In the genomic region with DNA sequence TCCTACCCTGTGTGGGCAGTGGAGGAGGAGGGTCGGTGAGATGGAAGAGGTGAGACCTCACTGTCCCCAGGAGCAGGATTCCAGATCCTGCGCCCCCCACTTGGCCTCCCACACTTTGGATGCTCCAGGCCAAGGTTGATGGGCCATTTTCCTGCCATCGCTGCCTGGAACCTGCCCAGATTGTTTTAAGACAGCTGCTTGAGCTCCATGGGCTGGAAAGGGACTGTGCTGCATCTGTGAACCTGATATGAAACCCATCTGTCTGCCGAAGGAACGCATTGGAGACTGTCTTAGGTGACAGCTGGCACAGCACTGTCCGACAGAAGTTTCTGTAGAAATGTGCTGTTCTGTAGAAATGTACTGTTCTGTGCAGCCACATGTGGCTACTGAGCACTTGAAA, we compare ENCODE assay signal across 26 cellular contexts.
"Had no signal": no experiment of that assay in that cellular context is flagged by ENCODE, and none has a peak within 500 bp of the region (broad histone marks: within the 10 kb centered on the region; RNA-seq: fewer than 3 reads in every experiment).

No MANE protein-coding gene starts in this region.

- H3K36me3 Mint-ChIP-seq: activated CD8-positive, alpha-beta memory T cell treated with anti-CD3 and anti-CD28 coated beads, Interleukin-2, amount 10 ng/mL, durations not matched to agents 7 days and 5 days; activated naive CD4-positive, alpha-beta T cell treated with anti-CD3 and anti-CD28 coated beads, Interleukin-2, amount 10 ng/mL, durations not matched to agents 7 days and 5 days; naive B cell; stimulated activated memory B cell treated with anti-CD40 and anti-IgM and Interleukin-4, amounts not matched to agents 10 μg/mL and 1 μg/mL and 100 μg/mL, for 72 hours; type B pancreatic cell had no signal

- H3K4me1 Mint-ChIP-seq: activated CD4-positive, alpha-beta T cell treated with anti-CD3 and anti-CD28 coated beads, Interleukin-2, amount 10 ng/mL, durations not matched to agents 7 days and 5 days; activated CD8-positive, alpha-beta memory T cell treated with anti-CD3 and anti-CD28 coated beads, Interleukin-2, amount 10 ng/mL, durations not matched to agents 7 days and 5 days; activated naive CD4-positive, alpha-beta T cell treated with anti-CD3 and anti-CD28 coated beads, Interleukin-2, amount 10 ng/mL, durations not matched to agents 7 days and 5 days; naive B cell; stimulated activated memory B cell treated with anti-CD40 and anti-IgM and Interleukin-4, amounts not matched to agents 10 μg/mL and 1 μg/mL and 100 μg/mL, for 72 hours had no signal

- DNase-seq: activated CD4-positive, alpha-beta T cell treated with anti-CD3 and anti-CD28 coated beads, Interleukin-2, amount 10 ng/mL, durations not matched to agents 7 days and 5 days; activated CD4-positive, CD25-positive, alpha-beta regulatory T cell treated with anti-CD3 and anti-CD28 coated beads, Interleukin-2, amount 50 U/mL, for 72 hours; activated CD8-positive, alpha-beta memory T cell treated with anti-CD3 and anti-CD28 coated beads, Interleukin-2, amount 10 ng/mL, durations not matched to agents 7 days and 5 days; activated CD8-positive, alpha-beta T cell treated with anti-CD3 and anti-CD28 coated beads for 36 hours; activated effector memory CD4-positive, alpha-beta T cell treated with anti-CD3 and anti-CD28 coated beads, Interleukin-2, amount 50 U/mL, for 16 hours; activated naive CD4-positive, alpha-beta T cell treated with anti-CD3 and anti-CD28 coated beads, Interleukin-2, amount 10 ng/mL, durations not matched to agents 7 days and 5 days; activated T-cell treated with anti-CD3 and anti-CD28 coated beads for 4 hours; amygdala; colonic mucosa; effector memory CD8-positive, alpha-beta T cell; esophagus squamous epithelium; gastrocnemius medialis; head of caudate nucleus; hypothalamus; mesenchymal stem cell; mucosa of descending colon; naive B cell; occipital lobe; stimulated activated CD4-positive, alpha-beta T cell treated with anti-CD3 and anti-CD28 coated beads, Interleukin-15, amount 100 ng/mL, for 24 hours; WERI-Rb-1 had no signal

- H3K27ac ChIP-seq: colonic mucosa, esophagus squamous epithelium, gastrocnemius medialis, thoracic aorta, vagina, WERI-Rb-1 had no signal

- H3K9me3 Mint-ChIP-seq: activated CD4-positive, alpha-beta T cell treated with anti-CD3 and anti-CD28 coated beads, Interleukin-2, amount 10 ng/mL, durations not matched to agents 7 days and 5 days; activated CD8-positive, alpha-beta T cell treated with anti-CD3 and anti-CD28 coated beads for 36 hours; activated naive CD4-positive, alpha-beta T cell treated with anti-CD3 and anti-CD28 coated beads, Interleukin-2, amount 10 ng/mL, durations not matched to agents 7 days and 5 days; type B pancreatic cell had no signal

- H3K27ac Mint-ChIP-seq: activated CD4-positive, alpha-beta T cell treated with anti-CD3 and anti-CD28 coated beads, Interleukin-2, amount 10 ng/mL, durations not matched to agents 7 days and 5 days; activated CD8-positive, alpha-beta memory T cell treated with anti-CD3 and anti-CD28 coated beads, Interleukin-2, amount 10 ng/mL, durations not matched to agents 7 days and 5 days; activated CD8-positive, alpha-beta T cell treated with anti-CD3 and anti-CD28 coated beads for 36 hours; activated naive CD4-positive, alpha-beta T cell treated with anti-CD3 and anti-CD28 coated beads, Interleukin-2, amount 10 ng/mL, durations not matched to agents 7 days and 5 days; effector memory CD8-positive, alpha-beta T cell; naive B cell; stimulated activated memory B cell treated with anti-CD40 and anti-IgM and Interleukin-4, amounts not matched to agents 10 μg/mL and 1 μg/mL and 100 μg/mL, for 72 hours; type B pancreatic cell had no signal

- H3K27me3 Mint-ChIP-seq: activated CD4-positive, alpha-beta T cell treated with anti-CD3 and anti-CD28 coated beads, Interleukin-2, amount 10 ng/mL, durations not matched to agents 7 days and 5 days; activated CD8-positive, alpha-beta memory T cell treated with anti-CD3 and anti-CD28 coated beads, Interleukin-2, amount 10 ng/mL, durations not matched to agents 7 days and 5 days; activated CD8-positive, alpha-beta T cell treated with anti-CD3 and anti-CD28 coated beads for 36 hours; activated naive CD4-positive, alpha-beta T cell treated with anti-CD3 and anti-CD28 coated beads, Interleukin-2, amount 10 ng/mL, durations not matched to agents 7 days and 5 days had no signal

- H3K4me1 ChIP-seq: colonic mucosa, esophagus squamous epithelium, gastrocnemius medialis, vagina had no signal

- H3K4me3 ChIP-seq: colonic mucosa, dorsolateral prefrontal cortex, esophagus squamous epithelium, gastrocnemius medialis, mucosa of descending colon, smooth muscle cell, thoracic aorta, vagina had no signal

- H3K27me3 ChIP-seq: colonic mucosa, dorsolateral prefrontal cortex, gastrocnemius medialis, vagina had no signal

- H3K4me2 ChIP-seq: smooth muscle cell had no signal

- H3K9me3 ChIP-seq: colonic mucosa, esophagus squamous epithelium, gastrocnemius medialis, mucosa of descending colon, thoracic aorta, vagina had no signal

- H3K36me3 ChIP-seq: colonic mucosa, esophagus squamous epithelium, gastrocnemius medialis, thoracic aorta, vagina, WERI-Rb-1 had no signal

- H3K4me3 Mint-ChIP-seq: activated CD4-positive, alpha-beta T cell treated with anti-CD3 and anti-CD28 coated beads, Interleukin-2, amount 10 ng/mL, durations not matched to agents 7 days and 5 days; activated CD8-positive, alpha-beta memory T cell treated with anti-CD3 and anti-CD28 coated beads, Interleukin-2, amount 10 ng/mL, durations not matched to agents 7 days and 5 days; activated CD8-positive, alpha-beta T cell treated with anti-CD3 and anti-CD28 coated beads for 36 hours; activated naive CD4-positive, alpha-beta T cell treated with anti-CD3 and anti-CD28 coated beads, Interleukin-2, amount 10 ng/mL, durations not matched to agents 7 days and 5 days; effector memory CD8-positive, alpha-beta T cell; naive B cell; stimulated activated memory B cell treated with anti-CD40 and anti-IgM and Interleukin-4, amounts not matched to agents 10 μg/mL and 1 μg/mL and 100 μg/mL, for 72 hours; type B pancreatic cell had no signal
